ENCODE assay signal across 1 cellular context in genomic region chr3:66408458-66408857, GRCh38.
TF ChIP-seq lines count a peak whose summit lies in the region.

No MANE protein-coding gene starts in this region.

TF ChIP-seq in GM23338, 12 proteins besides CTCF, POLR2A, EP300 and RAD21 (continued from another document):
- TF ChIP-seq ZNF462 (CRISPR knock-in tag; IDR thresholded peaks at IDR 0.05), result no peak
- no peak for TF ChIP-seq JUNB (IDR thresholded peaks at IDR 0.05; ENCODE audit: unreplicated experiment)
- no peak for TF ChIP-seq ETS1 (IDR thresholded peaks at IDR 0.05)
- TF ChIP-seq EZH2 (IDR thresholded peaks at IDR 0.05; ENCODE audit: low read depth, unreplicated experiment), result no peak
- no peak for TF ChIP-seq STAT1 (IDR thresholded peaks at IDR 0.05; ENCODE audit: unreplicated experiment)
- no peak for TF ChIP-seq REST (IDR thresholded peaks at IDR 0.05; ENCODE audit: unreplicated experiment)
- TF ChIP-seq EZH2phosphoT487 (IDR thresholded peaks at IDR 0.05; ENCODE audit: unreplicated experiment), result no peak
- TF ChIP-seq ZNF114 (CRISPR knock-in tag; IDR thresholded peaks at IDR 0.05), result no peak
- no peak for TF ChIP-seq POLR2AphosphoS5 (IDR thresholded peaks at IDR 0.05; ENCODE audit: low read depth)
- no peak for TF ChIP-seq ZNF331 (CRISPR knock-in tag; IDR thresholded peaks at IDR 0.05; ENCODE audit: low read depth)
- no peak for TF ChIP-seq NANOG (IDR thresholded peaks at IDR 0.05; ENCODE audit: borderline replicate concordance)
